ENCODE assay signal across 29 cellular contexts in genomic region chr10:72595436-72595835, GRCh38.
"Had no signal": no experiment of that assay in that cellular context is flagged by ENCODE, and none has a peak within 500 bp of the region (broad histone marks: within the 10 kb centered on the region; RNA-seq: fewer than 3 reads in every experiment).

No MANE protein-coding gene starts in this region.

- H3K9me3 Mint-ChIP-seq: stimulated activated effector memory CD8-positive, alpha-beta T cell treated with anti-CD3 and anti-CD28 coated beads, Interleukin-12 subunit alpha, Interleukin-12 subunit beta, amount 100 ng/mL, for 72 hours; stimulated activated memory B cell treated with anti-CD40 and anti-IgM and Interleukin-4, amounts not matched to agents 10 μg/mL and 1 μg/mL and 100 μg/mL, for 72 hours; stimulated activated naive CD8-positive, alpha-beta T cell treated with anti-CD3 and anti-CD28 coated beads, Interleukin-15, amount 100 ng/mL, for 72 hours; stimulated activated naive CD8-positive, alpha-beta T cell treated with anti-CD3 and anti-CD28 coated beads, Interleukin-15, Interleukin-2, amounts not matched to agents 100 ng/mL and 50 ng/mL, for 24 hours had no signal

- H3K27ac ChIP-seq: stomach, suprapubic skin, testis, thoracic aorta, thyroid gland, tibial artery, tibial nerve, transverse colon, upper lobe of left lung, upper lobe of right lung, uterus, vagina had no signal

- FAIRE-seq: urothelium cell line had no signal

- H3K9me3 ChIP-seq: stomach, suprapubic skin, testis, thoracic aorta, thyroid gland, tibial artery, upper lobe of left lung, upper lobe of right lung, uterus, vagina had no signal

- H3K36me3 ChIP-seq: stomach, suprapubic skin, thoracic aorta, thyroid gland, tibial artery, transverse colon, upper lobe of left lung, upper lobe of right lung, uterus, vagina had no signal

- H3K27ac Mint-ChIP-seq: stimulated activated effector memory CD8-positive, alpha-beta T cell treated with anti-CD3 and anti-CD28 coated beads, Interleukin-12 subunit alpha, Interleukin-12 subunit beta, amount 100 ng/mL, for 72 hours; stimulated activated memory B cell treated with anti-CD40 and anti-IgM and Interleukin-4, amounts not matched to agents 10 μg/mL and 1 μg/mL and 100 μg/mL, for 72 hours; stimulated activated naive B cell treated with anti-CD40 and anti-IgM and Interleukin-4, amounts not matched to agents 10 μg/mL and 1 μg/mL and 100 μg/mL, for 72 hours; stimulated activated naive CD8-positive, alpha-beta T cell treated with anti-CD3 and anti-CD28 coated beads, Interleukin-15, amount 100 ng/mL, for 72 hours; stimulated activated naive CD8-positive, alpha-beta T cell treated with anti-CD3 and anti-CD28 coated beads, Interleukin-15, Interleukin-2, amounts not matched to agents 100 ng/mL and 50 ng/mL, for 24 hours; type B pancreatic cell had no signal

- DNase-seq: stimulated activated CD4-positive, alpha-beta T cell treated with anti-CD3 and anti-CD28 coated beads, Interleukin-2, amount 100 ng/mL, for 48 hours; stimulated activated CD4-positive, alpha-beta T cell treated with anti-CD3 and anti-CD28 coated beads, Interleukin-4, amount 100 ng/mL, for 1 hour; stimulated activated CD4-positive, alpha-beta T cell treated with anti-CD3 and anti-CD28 coated beads, Interleukin-4, amount 100 ng/mL, for 24 hours; stimulated activated CD4-positive, alpha-beta T cell treated with anti-CD3 and anti-CD28 coated beads, Interleukin-4, amount 100 ng/mL, for 4 hours; stimulated activated CD8-positive, alpha-beta memory T cell treated with anti-CD3 and anti-CD28 coated beads, Interleukin-4, amount 100 ng/mL, for 48 hours; stimulated activated naive B cell treated with anti-CD40 and anti-IgM and Interleukin-4, amounts not matched to agents 10 μg/mL and 1 μg/mL and 100 μg/mL, for 72 hours; stimulated activated naive CD4-positive, alpha-beta T cell; stimulated activated naive CD4-positive, alpha-beta T cell treated with Interleukin-2 at 50 U/mL for 16 hours; stimulated activated naive CD8-positive, alpha-beta T cell treated with anti-CD3 and anti-CD28 coated beads, Interleukin-15, amount 100 ng/mL, for 72 hours; stimulated activated naive CD8-positive, alpha-beta T cell treated with anti-CD3 and anti-CD28 coated beads, Interleukin-15, Interleukin-2, amounts not matched to agents 100 U/mL and 50 U/mL, for 24 hours; stomach; substantia nigra; testis; thyroid gland; tibial artery; transverse colon; trophoblast cell; upper lobe of left lung; upper lobe of right lung; uterus had no signal

- H3K4me1 ChIP-seq: stomach, suprapubic skin, testis, thyroid gland, tibial artery, tibial nerve, upper lobe of right lung, uterus, vagina had no signal

- H3K27me3 ChIP-seq: stomach, suprapubic skin, testis, thyroid gland, tibial artery, tibial nerve, transverse colon, upper lobe of left lung, upper lobe of right lung, uterus, vagina had no signal

- H3K4me3 ChIP-seq: stomach, suprapubic skin, testis, thoracic aorta, thyroid gland, tibial artery, tibial nerve, transverse colon, upper lobe of left lung, upper lobe of right lung, uterus, vagina had no signal

- H3K27me3 Mint-ChIP-seq: stimulated activated memory B cell treated with anti-CD40 and anti-IgM and Interleukin-4, amounts not matched to agents 10 μg/mL and 1 μg/mL and 100 μg/mL, for 72 hours; stimulated activated naive B cell treated with anti-CD40 and anti-IgM and Interleukin-4, amounts not matched to agents 10 μg/mL and 1 μg/mL and 100 μg/mL, for 72 hours; stimulated activated naive CD8-positive, alpha-beta T cell treated with anti-CD3 and anti-CD28 coated beads, Interleukin-15, amount 100 ng/mL, for 72 hours; stimulated activated naive CD8-positive, alpha-beta T cell treated with anti-CD3 and anti-CD28 coated beads, Interleukin-15, Interleukin-2, amounts not matched to agents 100 ng/mL and 50 ng/mL, for 24 hours; type B pancreatic cell had no signal

- H3K4me3 Mint-ChIP-seq: stimulated activated effector memory CD8-positive, alpha-beta T cell treated with anti-CD3 and anti-CD28 coated beads, Interleukin-12 subunit alpha, Interleukin-12 subunit beta, amount 100 ng/mL, for 72 hours; stimulated activated memory B cell treated with anti-CD40 and anti-IgM and Interleukin-4, amounts not matched to agents 10 μg/mL and 1 μg/mL and 100 μg/mL, for 72 hours; stimulated activated naive B cell treated with anti-CD40 and anti-IgM and Interleukin-4, amounts not matched to agents 10 μg/mL and 1 μg/mL and 100 μg/mL, for 72 hours; stimulated activated naive CD8-positive, alpha-beta T cell treated with anti-CD3 and anti-CD28 coated beads, Interleukin-15, amount 100 ng/mL, for 72 hours; stimulated activated naive CD8-positive, alpha-beta T cell treated with anti-CD3 and anti-CD28 coated beads, Interleukin-15, Interleukin-2, amounts not matched to agents 100 ng/mL and 50 ng/mL, for 24 hours; type B pancreatic cell had no signal

- H3K36me3 Mint-ChIP-seq: stimulated activated effector memory CD8-positive, alpha-beta T cell treated with anti-CD3 and anti-CD28 coated beads, Interleukin-12 subunit alpha, Interleukin-12 subunit beta, amount 100 ng/mL, for 72 hours had no signal
